In the genomic region with DNA sequence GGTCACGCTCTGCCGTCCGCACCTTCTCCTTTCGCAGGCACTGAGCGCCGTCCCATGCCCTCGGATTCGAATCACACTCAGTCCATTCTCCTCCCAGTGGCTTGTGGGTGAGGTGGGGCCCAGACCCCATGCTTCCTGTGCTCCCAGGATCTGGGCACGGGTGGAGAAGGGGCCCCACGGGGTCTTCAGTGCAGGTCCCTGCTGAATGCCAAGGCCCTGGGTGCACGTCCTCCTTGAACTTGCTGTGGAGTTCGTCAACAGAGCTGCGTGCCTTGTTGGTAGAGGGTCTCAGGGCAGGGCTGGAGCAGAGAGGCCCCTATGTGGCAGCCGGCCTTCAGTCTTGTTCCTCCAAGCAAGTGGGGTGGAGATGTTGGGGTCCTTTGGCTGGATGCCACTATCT, we compare ENCODE assay signal across 24 cellular contexts. TPM values are rescaled to one million over a fixed set of nuclear protein-coding genes. Genes with fewer than 3 reads are reported as not detected.
"Had no signal": no experiment of that assay in that cellular context is flagged by ENCODE, and none has a peak within 500 bp of the region (broad histone marks: within the 10 kb centered on the region; RNA-seq: fewer than 3 reads in every experiment).

No MANE protein-coding gene starts in this region.

- H3K27me3 ChIP-seq: breast epithelium, SJCRH30 had no signal

- ATAC-seq: activated CD8-positive, alpha-beta T cell treated with anti-CD3 and anti-CD28 coated beads, Interleukin-2, amount 10 ng/mL, durations not matched to agents 7 days and 5 days had no signal

- H3K27ac ChIP-seq: breast epithelium, SJCRH30 had no signal

- DNase-seq: activated CD4-positive, alpha-beta T cell treated with anti-CD3 and anti-CD28 coated beads for 48 hours; activated CD4-positive, alpha-beta T cell treated with anti-CD3 and anti-CD28 coated beads, Interleukin-2, amount 50 U/mL, for 4 hours; activated CD4-positive, CD25-positive, alpha-beta regulatory T cell treated with anti-CD3 and anti-CD28 coated beads, Interleukin-2, amount 50 U/mL, for 72 hours; activated CD8-positive, alpha-beta T cell treated with anti-CD3 and anti-CD28 coated beads, Interleukin-2, amount 10 ng/mL, durations not matched to agents 7 days and 5 days; activated naive CD8-positive, alpha-beta T cell treated with anti-CD3 and anti-CD28 coated beads for 36 hours; activated T-cell treated with anti-CD3 and anti-CD28 coated beads, Interleukin-2, amount 50 U/mL, for 1 hour; caudate nucleus; Kasumi-1; KBM-7; NCI-H1092; NCI-H1436; NCI-H1694 treated with DMSO at 0.1 percent for 48 hours; NCI-H2029 treated with DMSO at 0.1 percent for 48 hours; NCI-H345; NCI-H510A; NCI-H526 treated with DMSO at 0.1 percent for 48 hours; NCI-H82; Right ventricle myocardium superior; RPMI8226; SJCRH30; SK-N-SH; SW 1271 had no signal

- H3K4me1 ChIP-seq: breast epithelium, SJCRH30 had no signal

- H3K36me3 ChIP-seq: breast epithelium had no signal

- H3K9me3 ChIP-seq: breast epithelium, SJCRH30, SK-N-SH had no signal

- H3K4me3 Mint-ChIP-seq: activated CD8-positive, alpha-beta T cell treated with anti-CD3 and anti-CD28 coated beads, Interleukin-2, amount 10 ng/mL, durations not matched to agents 7 days and 5 days; activated naive CD8-positive, alpha-beta T cell treated with anti-CD3 and anti-CD28 coated beads for 36 hours; T-helper 1 cell treated with Interleukin-12 subunit alpha and Interleukin-12 subunit beta and Interleukin-4 antibody, amounts not matched to agents 30 μg/mL and 1 μg/mL, for 36 hours had no signal

- H3K27me3 Mint-ChIP-seq: activated naive CD8-positive, alpha-beta T cell treated with anti-CD3 and anti-CD28 coated beads for 36 hours had no signal

- H3K27ac Mint-ChIP-seq: activated CD8-positive, alpha-beta T cell treated with anti-CD3 and anti-CD28 coated beads, Interleukin-2, amount 10 ng/mL, durations not matched to agents 7 days and 5 days; activated naive CD8-positive, alpha-beta T cell treated with anti-CD3 and anti-CD28 coated beads for 36 hours; T-helper 1 cell treated with Interleukin-12 subunit alpha and Interleukin-12 subunit beta and Interleukin-4 antibody, amounts not matched to agents 30 μg/mL and 1 μg/mL, for 36 hours had no signal

- H3K9me3 Mint-ChIP-seq: activated naive CD8-positive, alpha-beta T cell treated with anti-CD3 and anti-CD28 coated beads for 36 hours; T-helper 1 cell treated with Interleukin-12 subunit alpha and Interleukin-12 subunit beta and Interleukin-4 antibody, amounts not matched to agents 30 μg/mL and 1 μg/mL, for 36 hours had no signal

- H3K4me3 ChIP-seq: breast epithelium, SJCRH30 had no signal

RNA-seq across cellular contexts. Expression of a gene that starts 11.8 kb away (rescaled TPM):
- total RNA-seq: activated naive CD8-positive, alpha-beta T cell treated with anti-CD3 and anti-CD28 coated beads for 36 hours had no signal
